ENCODE assay signal across 12 cellular contexts in the genomic region with DNA sequence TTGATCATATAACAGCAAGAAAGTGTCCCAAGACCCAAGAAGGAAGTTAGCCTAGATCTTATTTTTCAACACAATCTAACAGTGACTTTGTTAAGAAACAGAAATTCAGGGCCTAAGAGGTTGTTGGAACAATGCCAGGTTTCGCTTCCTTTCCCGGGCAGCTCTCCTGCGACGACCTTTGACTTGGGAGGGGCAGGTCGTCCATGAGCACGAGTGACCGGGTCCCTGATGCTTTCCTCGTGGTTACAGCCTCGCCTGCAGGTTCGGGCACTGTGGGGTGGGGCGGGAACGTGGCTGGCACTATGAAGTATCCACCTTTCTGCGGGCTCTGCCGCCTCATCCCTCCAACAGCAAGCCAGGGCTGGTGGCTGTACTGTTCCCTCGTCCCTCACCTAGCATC.
DNase-seq lines count a peak whose midpoint lies in the region; ATAC-seq, FAIRE-seq and TF ChIP-seq lines count a peak whose summit lies in the region.
"Had no signal": no experiment of that assay in that cellular context is flagged by ENCODE, and none has a peak within 500 bp of the region (broad histone marks: within the 10 kb centered on the region; RNA-seq: fewer than 3 reads in every experiment).

No MANE protein-coding gene starts in this region.

- H3K36me3 ChIP-seq in Panc1 (ENCODE audit: control insufficient read depth, insufficient read depth, low read length) (no peaks in the 10 kb centered on the region), kidney (ENCODE audit: control insufficient read depth in 1 of 2, insufficient read depth in 2 of 2, low read length in 2 of 2) (no peaks in the 10 kb centered on the region), tibial artery (no peaks in the 10 kb centered on the region)
- H3K36me3 ChIP-seq: HAP-1 had no signal

- BruUV-seq in Panc1 (replicated peaks; lab: Mats Ljungman, UMichigan) = no TSS peak

- peaks cover 10% of the 10 kb centered on the region for H3K27me3 Mint-ChIP-seq in activated CD8-positive, alpha-beta memory T cell treated with anti-CD3 and anti-CD28 coated beads, Interleukin-2, amount 10 ng/mL, durations not matched to agents 7 days and 5 days

- 0 out of 2 replicates have a peak, but pooled peaks have one; percentile 13 for ATAC-seq in Panc1
- ATAC-seq in activated CD8-positive, alpha-beta memory T cell treated with anti-CD3 and anti-CD28 coated beads, Interleukin-2, amount 10 ng/mL, durations not matched to agents 7 days and 5 days = no peak
- ATAC-seq: T-cell had no signal

- H3K27ac ChIP-seq in Panc1 (ENCODE audit: low read length) (no peak overlapping the region), kidney (ENCODE audit: low read depth in 2 of 2, low read length in 2 of 2) (no peak overlapping the region), tibial artery (no peak overlapping the region)
- H3K27ac ChIP-seq: parathyroid adenoma had no signal

- no peaks in the 10 kb centered on the region for H3K9me3 ChIP-seq in Panc1 (ENCODE audit: control insufficient read depth, insufficient read depth, low read depth, low read length)
- no peaks in the 10 kb centered on the region for H3K9me3 ChIP-seq in kidney (ENCODE audit: control insufficient read depth in 1 of 2, low read length in 2 of 2)
- peaks cover 0 to 2% (median 0%) of the 10 kb centered on the region in 3 donors for H3K9me3 ChIP-seq in tibial artery
- H3K9me3 ChIP-seq: HAP-1 had no signal

- POLR2A ChIA-PET in Panc1 (lab: Charles Lee) = no interaction called here

- no peak for FAIRE-seq in kidney (lab: Jason Lieb, UNC)

- in situ Hi-C loops in Panc1 (cut with HindIII; ENCODE audit: low pct_unique_long_range_greater_than_20kb, low sequenced_read_pairs) = no loop called here

- H3K36me3 Mint-ChIP-seq in activated CD8-positive, alpha-beta memory T cell treated with anti-CD3 and anti-CD28 coated beads, Interleukin-2, amount 10 ng/mL, durations not matched to agents 7 days and 5 days = no peaks in the 10 kb centered on the region
- H3K36me3 Mint-ChIP-seq: T-cell had no signal

- no peak for TF ChIP-seq CTCF in Panc1 (IDR thresholded peaks at IDR 0.05)
- TF ChIP-seq CTCF in kidney (IDR thresholded peaks at IDR 0.05; ENCODE audit: borderline replicate concordance, extremely low read depth, insufficient read depth) = no peak
- no peak for TF ChIP-seq CTCF in tibial artery (IDR thresholded peaks at IDR 0.05)

- no peaks in the 10 kb centered on the region for H3K4me1 Mint-ChIP-seq in activated CD8-positive, alpha-beta memory T cell treated with anti-CD3 and anti-CD28 coated beads, Interleukin-2, amount 10 ng/mL, durations not matched to agents 7 days and 5 days
- H3K4me1 Mint-ChIP-seq: T-cell had no signal

- no peak overlapping the region for H3K4me3 Mint-ChIP-seq in activated CD8-positive, alpha-beta memory T cell treated with anti-CD3 and anti-CD28 coated beads, Interleukin-2, amount 10 ng/mL, durations not matched to agents 7 days and 5 days
- H3K4me3 Mint-ChIP-seq: T-cell had no signal

- CTCF ChIA-PET in Panc1 (lab: Charles Lee) = no interaction called here
- CTCF ChIA-PET in activated CD8-positive, alpha-beta memory T cell treated with anti-CD3 and anti-CD28 coated beads, Interleukin-2, amount 10 ng/mL, durations not matched to agents 7 days and 5 days (lab: Charles Lee) = no interaction called here

- H3K9ac ChIP-seq in kidney (ENCODE audit: low read length in 2 of 2) = no peak overlapping the region
- H3K9ac ChIP-seq: parathyroid adenoma had no signal

- intact Hi-C loops in Panc1 (cut with micrococcal nuclease; ENCODE audit: unreplicated experiment) (no loop called here), kidney (cut with DNase I) (no loop called here), tibial artery (cut with DNase I; ENCODE audit: low total_unique reads) (no loop called here)

- no peak overlapping the region for H3K27ac Mint-ChIP-seq in activated CD8-positive, alpha-beta memory T cell treated with anti-CD3 and anti-CD28 coated beads, Interleukin-2, amount 10 ng/mL, durations not matched to agents 7 days and 5 days
- H3K27ac Mint-ChIP-seq: T-cell had no signal

- H3K9me3 Mint-ChIP-seq in activated CD8-positive, alpha-beta memory T cell treated with anti-CD3 and anti-CD28 coated beads, Interleukin-2, amount 10 ng/mL, durations not matched to agents 7 days and 5 days (ENCODE audit: low read depth) = no peaks in the 10 kb centered on the region
- H3K9me3 Mint-ChIP-seq: T-cell had no signal

- no peak overlapping the region for H3K4me3 ChIP-seq in Panc1 (ENCODE audit: low read depth in 2 of 2, low read length in 2 of 2)
- no peak overlapping the region for H3K4me3 ChIP-seq in kidney (ENCODE audit: low read length in 2 of 2)
- H3K4me3 ChIP-seq in tibial artery = no peak overlapping the region
- H3K4me3 ChIP-seq: HAP-1 had no signal

- H3K4me1 ChIP-seq in Panc1 (ENCODE audit: control insufficient read depth, insufficient read depth, low read length) (no peaks in the 10 kb centered on the region), kidney (ENCODE audit: control insufficient read depth in 1 of 2, insufficient read depth in 1 of 2, low read depth in 1 of 2, low read length in 2 of 2) (no peaks in the 10 kb centered on the region), tibial artery (no peaks in the 10 kb centered on the region)
- H3K4me1 ChIP-seq: HAP-1, parathyroid adenoma had no signal

- DNase-seq in NCI-H2227 (lab: John Stamatoyannopoulos, UW; ENCODE audit: unreplicated experiment) (peak; percentile 4), NCI-H2227 treated with DMSO at 0.1 percent for 48 hours (lab: John Stamatoyannopoulos, UW) (no peak), Panc1 (ENCODE audit: low read depth, low spot score) (no peak), kidney (peak; percentile 86), tibial artery (peak; percentile 64 to 69)
- no peak for DNase-seq in stimulated activated naive CD4-positive, alpha-beta T cell treated with Interleukin-2 at 50 U/mL for 16 hours (lab: John Stamatoyannopoulos, UW)
- DNase-seq in activated CD8-positive, alpha-beta memory T cell treated with anti-CD3 and anti-CD28 coated beads, Interleukin-2, amount 10 ng/mL, durations not matched to agents 7 days and 5 days = no peak
- no peak for DNase-seq in activated CD4-positive, CD25-positive, alpha-beta regulatory T cell treated with anti-CD3 and anti-CD28 coated beads, Interleukin-2, amount 50 U/mL, for 72 hours
- DNase-seq: NCI-H187 had no signal

- H3K27me3 ChIP-seq in Panc1 (ENCODE audit: control insufficient read depth, insufficient read depth, low read length) (no peaks in the 10 kb centered on the region), tibial artery (peaks cover 0 to 6% of the 10 kb centered on the region in 2 donors)

Comparison
In these comparisons a context has a peak if more than half of its experiments do, and no peak if none do; other contexts are left out.
1. DNase-seq: peak in NCI-H2227 (single experiment), kidney (single experiment) and tibial artery (2 of 2); none in NCI-H2227 treated with DMSO at 0.1 percent for 48 hours (single experiment), Panc1 (single experiment), stimulated activated naive CD4-positive, alpha-beta T cell treated with Interleukin-2 at 50 U/mL for 16 hours (single experiment), activated CD8-positive, alpha-beta memory T cell treated with anti-CD3 and anti-CD28 coated beads, Interleukin-2, amount 10 ng/mL, durations not matched to agents 7 days and 5 days (single experiment) and activated CD4-positive, CD25-positive, alpha-beta regulatory T cell treated with anti-CD3 and anti-CD28 coated beads, Interleukin-2, amount 50 U/mL, for 72 hours (single experiment).